In the genomic region with DNA sequence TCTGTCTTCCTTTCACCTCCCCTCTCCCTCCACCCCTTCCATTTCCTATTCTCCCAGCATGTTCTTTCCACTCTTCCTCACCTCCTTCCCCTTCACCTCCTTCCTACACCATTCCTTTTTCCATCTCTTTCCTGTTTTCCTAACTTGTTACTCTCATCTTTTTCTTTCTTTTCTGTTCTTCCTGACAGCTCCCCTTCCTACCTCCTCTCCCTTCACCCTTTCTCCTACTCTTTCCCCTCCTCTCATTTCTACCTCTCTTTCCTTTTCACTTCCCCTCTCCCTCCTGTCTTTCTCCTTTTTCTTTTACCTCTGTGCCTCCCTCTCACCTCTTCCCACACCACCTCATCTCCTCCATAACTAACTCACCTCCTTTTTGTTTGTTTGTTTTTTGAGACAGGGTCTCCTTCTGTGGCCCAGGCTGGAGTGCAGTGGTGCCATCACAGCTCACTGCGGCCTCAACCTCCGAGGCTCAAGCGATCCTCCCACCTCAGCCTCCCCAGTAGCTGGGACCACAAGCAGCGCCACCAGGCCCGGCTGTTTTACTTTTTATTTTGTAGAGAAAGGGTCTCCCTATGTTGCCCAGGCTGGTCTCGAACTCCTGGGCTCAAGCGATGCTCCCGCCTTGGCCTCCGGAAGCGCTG, we compare ENCODE assay signal across 1 cellular context.
TF ChIP-seq lines count a peak whose summit lies in the region.

No MANE protein-coding gene starts in this region.

TF ChIP-seq in endothelial cell of umbilical vein, 7 proteins besides CTCF, POLR2A, EP300 and RAD21:
- TF ChIP-seq MAX (IDR thresholded peaks at IDR 0.05; ENCODE audit: insufficient read depth, insufficient read length) (no peak), JUN (IDR thresholded peaks at IDR 0.05; ENCODE audit: borderline replicate concordance, insufficient read depth, insufficient read length, low read depth) (no peak), POLR2AphosphoS5 (IDR thresholded peaks at IDR 0.05; ENCODE audit: insufficient read depth, low read depth, low read length) (no peak), GATA2 (IDR thresholded peaks at IDR 0.05; ENCODE audit: insufficient read depth, insufficient read length, low read depth, low read length) (no peak), EZH2 (IDR thresholded peaks at IDR 0.05; ENCODE audit: borderline replicate concordance, low read depth, low read length, severe bottlenecking) (no peak), MYC (IDR thresholded peaks at IDR 0.05; ENCODE audit: low read depth, low read length) (no peak), FOS (IDR thresholded peaks at IDR 0.05; ENCODE audit: borderline replicate concordance, insufficient read depth, low read length) (no peak)
